Comparison of ENCODE assay signal across 11 cellular contexts in the genomic region with DNA sequence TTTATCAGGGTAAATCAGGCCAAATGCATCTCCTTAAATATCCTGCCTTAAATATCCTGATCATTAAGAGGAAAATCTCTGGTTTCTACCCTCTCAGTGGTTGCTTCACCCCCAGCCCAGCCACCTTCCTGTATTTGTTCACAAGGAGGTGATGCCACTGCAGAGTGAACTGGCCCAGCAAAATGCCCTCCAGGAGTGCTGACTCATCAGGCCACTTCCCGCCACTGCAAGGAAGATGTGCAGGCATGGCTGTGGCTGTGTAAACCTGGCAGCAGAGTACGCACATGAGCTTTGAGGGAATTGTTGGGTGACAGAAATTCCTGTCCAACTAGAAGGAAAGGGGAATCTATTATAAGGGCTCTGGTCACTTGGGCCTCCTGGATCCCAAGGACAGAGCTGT. TPM values are rescaled to one million over a fixed set of nuclear protein-coding genes. Genes with fewer than 3 reads are reported as not detected.
DNase-seq lines count a peak whose midpoint lies in the region; ATAC-seq and TF ChIP-seq lines count a peak whose summit lies in the region.
"Had no signal": no experiment of that assay in that cellular context is flagged by ENCODE, and none has a peak within 500 bp of the region (broad histone marks: within the 10 kb centered on the region; RNA-seq: fewer than 3 reads in every experiment).

No MANE protein-coding gene starts in this region.

- no peak for DNase-seq in A673 (ENCODE audit: low spot score)
- peak; percentile 18 for DNase-seq in HT-29 (ENCODE audit: low spot score)
- DNase-seq in UCSD-AML1 (lab: John Stamatoyannopoulos, UW; ENCODE audit: unreplicated experiment) = peak; percentile 54
- no peak for DNase-seq in left ventricle myocardium superior
- no peak for DNase-seq in anterior cingulate cortex (lab: John Stamatoyannopoulos, UW)
- DNase-seq in DMS79 (lab: John Stamatoyannopoulos, UW) = no peak
- DNase-seq: activated CD4-positive, alpha-beta T cell treated with anti-CD3 and anti-CD28 coated beads for 4 hours; NCI-H446 had no signal

- intact Hi-C loops in A673 (cut with micrococcal nuclease; ENCODE audit: unreplicated experiment) (no loop called here), left ventricle myocardium superior (cut with micrococcal nuclease) (no loop called here)

- no peak overlapping the region for H3K4me3 ChIP-seq in A673 (ENCODE audit: low read depth, low read length, poor library complexity, severe bottlenecking)
- H3K4me3 ChIP-seq: cardiac muscle cell had no signal

- no peaks in the 10 kb centered on the region for H3K27me3 ChIP-seq in A673 (replicated peaks; ENCODE audit: insufficient read depth, low read depth, low read length, poor library complexity)
- H3K27me3 ChIP-seq: cardiac muscle cell had no signal

- BruUV-seq in A673 (replicated peaks; lab: Mats Ljungman, UMichigan) = no TSS peak

- no peaks in the 10 kb centered on the region for H3K4me1 ChIP-seq in A673 (ENCODE audit: insufficient read depth, low read length, poor library complexity, severe bottlenecking)

- H3K36me3 ChIP-seq in A673 (ENCODE audit: insufficient read depth, low read length, poor library complexity, severe bottlenecking) = peaks cover 53% of the 10 kb centered on the region

- TF ChIP-seq CTCF in A673 (conservative IDR thresholded peaks at IDR 0.05; ENCODE audit: low read depth, low read length) = no peak

- CTCF ChIA-PET in A673 (lab: Charles Lee) = no interaction called here

- POLR2A ChIA-PET in A673 (lab: Charles Lee; ENCODE audit: low non-redundant PET) = interaction anchor here (0.5 kb wide), 1 partner anchor 9 kb away, joined by 4 read pairs; no protein-coding TSS in a partner anchor

- ATAC-seq in left ventricle myocardium superior (peak; percentile 38), HG02840 (IDR thresholded peaks at IDR 0.05; ENCODE audit: low FRiP score, unreplicated experiment) (no peak), HG02970 (IDR thresholded peaks at IDR 0.05; ENCODE audit: low FRiP score, unreplicated experiment) (no peak)

- H3K9me3 ChIP-seq in A673 (ENCODE audit: low read depth, low read length, poor library complexity, severe bottlenecking) = peaks cover 18% of the 10 kb centered on the region

- peak overlapping the region; percentile 23 for H3K27ac ChIP-seq in A673 (ENCODE audit: low read depth, low read length, poor library complexity, severe bottlenecking)
- H3K27ac ChIP-seq: cardiac muscle cell had no signal

RNA-seq across cellular contexts. Expression of a gene that starts 13.8 kb away (rescaled TPM):
- total RNA-seq in A673 (2021) (92.7 and 97.3 TPM in 2 replicates), left ventricle myocardium superior (59.6 TPM)
- total RNA-seq in HT-29 (2014; rRNA removed; shearing (Covaris generic)) = 24.4 and 28.5 TPM in 2 replicates

RNA-seq across cellular contexts. Expression of a gene that starts 42.1 kb away (rescaled TPM):
- total RNA-seq in A673 (2021) (34.8 and 37.5 TPM in 2 replicates), left ventricle myocardium superior (277 TPM)
- 68.0 and 74.6 TPM in 2 replicates for total RNA-seq in HT-29 (2014; rRNA removed; shearing (Covaris generic))

RNA-seq across cellular contexts. Expression of a gene that starts 54.8 kb away (rescaled TPM):
- total RNA-seq in A673 (2021) (11.4 and 15.0 TPM in 2 replicates), left ventricle myocardium superior (6.5 TPM)
- total RNA-seq in HT-29 (2014; rRNA removed; shearing (Covaris generic)) = 11.7 and 12.6 TPM in 2 replicates

Comparison
In these comparisons a context has a peak if more than half of its experiments do, and no peak if none do; other contexts are left out.
1. DNase-seq: peak in HT-29 (single experiment) and UCSD-AML1 (single experiment); none in A673 (single experiment), left ventricle myocardium superior (single experiment), anterior cingulate cortex (0 of 58) and DMS79 (single experiment).